Comparison of ENCODE assay signal across 8 cellular contexts in the genomic region with DNA sequence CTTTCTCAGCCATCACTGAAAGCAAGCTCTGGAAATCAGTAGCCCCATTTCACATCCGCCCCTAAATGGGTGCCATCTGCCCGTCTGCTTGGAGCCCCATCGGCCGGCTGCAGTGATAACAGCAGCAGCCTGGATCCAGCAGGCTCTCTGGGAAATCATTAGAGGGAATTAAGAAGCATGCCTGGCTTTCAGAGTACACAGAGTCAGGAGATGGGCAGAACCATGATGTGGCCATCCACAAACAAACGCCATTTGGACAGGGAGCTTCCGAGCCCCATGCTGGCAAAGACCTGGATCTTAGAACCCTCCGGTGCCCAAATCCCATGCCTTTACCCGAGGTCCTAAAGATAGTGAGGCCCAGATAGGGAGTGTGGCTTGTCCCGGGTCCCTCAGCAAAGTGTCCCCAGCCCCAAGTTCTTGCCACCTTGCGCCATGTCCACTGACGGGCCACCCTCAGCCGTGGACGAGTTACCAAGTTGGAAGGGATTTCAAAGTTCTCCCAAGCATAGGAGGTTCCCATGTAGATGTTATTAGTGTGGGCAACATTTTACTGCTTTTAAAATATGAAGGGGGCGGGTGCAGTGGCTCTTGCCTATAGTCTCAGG. TPM values are rescaled to one million over a fixed set of nuclear protein-coding genes. Genes with fewer than 3 reads are reported as not detected.
A peak's percentile ranks its signal among the peaks of the same experiment; 100 is the strongest.
DNase-seq lines count a peak whose midpoint lies in the region; ATAC-seq and TF ChIP-seq lines count a peak whose summit lies in the region.

No MANE protein-coding gene starts in this region.

- H3K27me3 Mint-ChIP-seq in activated CD4-positive, alpha-beta T cell treated with anti-CD3 and anti-CD28 coated beads, Interleukin-2, amount 10 ng/mL, durations not matched to agents 24 days and 14 days, result peaks cover 3% of the 10 kb centered on the region
- H3K27me3 Mint-ChIP-seq in activated naive CD8-positive, alpha-beta T cell treated with anti-CD3 and anti-CD28 coated beads, Interleukin-2, amount 10 ng/mL, durations not matched to agents 7 days and 5 days, result peaks cover 10% of the 10 kb centered on the region

- H3K36me3 ChIP-seq in thoracic aorta, result no peaks in the 10 kb centered on the region

- no peak for TF ChIP-seq CTCF in thoracic aorta (IDR thresholded peaks at IDR 0.05)

- POLR2A ChIA-PET in activated naive CD8-positive, alpha-beta T cell treated with anti-CD3 and anti-CD28 coated beads, Interleukin-2, amount 10 ng/mL, durations not matched to agents 7 days and 5 days (lab: Charles Lee), result interaction anchor here (0.7 to 2.7 kb wide), 12 partner anchors 10 to 210 kb away, joined by 3 to 20 read pairs (median 5); a partner anchor contains a TSS

- DNase-seq in activated CD4-positive, alpha-beta T cell treated with anti-CD3 and anti-CD28 coated beads, Interleukin-2, amount 10 ng/mL, durations not matched to agents 24 days and 14 days, result no peak
- no peak for DNase-seq in activated CD4-positive, alpha-beta T cell treated with anti-CD3 and anti-CD28 coated beads, Interleukin-2, amount 50 U/mL, for 4 hours
- no peak for DNase-seq in activated naive CD8-positive, alpha-beta T cell treated with anti-CD3 and anti-CD28 coated beads, Interleukin-2, amount 10 ng/mL, durations not matched to agents 7 days and 5 days
- DNase-seq in thoracic aorta (ENCODE audit: low spot score) (no peak), NCI-H2081 treated with DMSO at 0.1 percent for 48 hours (lab: John Stamatoyannopoulos, UW) (no peak)
- no peak for DNase-seq in effector CD4-positive, alpha-beta T cell

- peak overlapping the region; percentile 84 for H3K4me3 Mint-ChIP-seq in activated CD4-positive, alpha-beta T cell treated with anti-CD3 and anti-CD28 coated beads, Interleukin-2, amount 10 ng/mL, durations not matched to agents 24 days and 14 days
- peak overlapping the region; percentile 86 for H3K4me3 Mint-ChIP-seq in activated naive CD8-positive, alpha-beta T cell treated with anti-CD3 and anti-CD28 coated beads, Interleukin-2, amount 10 ng/mL, durations not matched to agents 7 days and 5 days

- peaks cover 15 to 37% of the 10 kb centered on the region in 2 donors for H3K4me1 ChIP-seq in thoracic aorta (ENCODE audit: control insufficient read depth in 1 of 2, low read depth in 2 of 2)

- peaks cover 31% of the 10 kb centered on the region for H3K4me1 Mint-ChIP-seq in activated CD4-positive, alpha-beta T cell treated with anti-CD3 and anti-CD28 coated beads, Interleukin-2, amount 10 ng/mL, durations not matched to agents 24 days and 14 days
- peaks cover 30% of the 10 kb centered on the region for H3K4me1 Mint-ChIP-seq in activated naive CD8-positive, alpha-beta T cell treated with anti-CD3 and anti-CD28 coated beads, Interleukin-2, amount 10 ng/mL, durations not matched to agents 7 days and 5 days

- peak overlapping the region; percentile 93 for H3K27ac ChIP-seq in layer of hippocampus (ENCODE audit: low read depth, low read length)
- H3K27ac ChIP-seq in thoracic aorta, result peak overlapping the region; percentile 96 to 97

- H3K9me3 Mint-ChIP-seq in activated CD4-positive, alpha-beta T cell treated with anti-CD3 and anti-CD28 coated beads, Interleukin-2, amount 10 ng/mL, durations not matched to agents 24 days and 14 days, result no peaks in the 10 kb centered on the region
- H3K9me3 Mint-ChIP-seq in activated naive CD8-positive, alpha-beta T cell treated with anti-CD3 and anti-CD28 coated beads, Interleukin-2, amount 10 ng/mL, durations not matched to agents 7 days and 5 days, result no peaks in the 10 kb centered on the region

- peak overlapping the region; percentile 93 for H3K4me3 ChIP-seq in thoracic aorta

- no peak for ATAC-seq in activated naive CD8-positive, alpha-beta T cell treated with anti-CD3 and anti-CD28 coated beads, Interleukin-2, amount 10 ng/mL, durations not matched to agents 7 days and 5 days (ENCODE audit: low read depth)
- ATAC-seq in thoracic aorta (ENCODE audit: insufficient number of reproducible peaks, low FRiP score, low read depth) (no peak), HG02610 (IDR thresholded peaks at IDR 0.05; ENCODE audit: unreplicated experiment) (no peak)

- H3K9me3 ChIP-seq in thoracic aorta, result no peaks in the 10 kb centered on the region

- H3K36me3 Mint-ChIP-seq in activated CD4-positive, alpha-beta T cell treated with anti-CD3 and anti-CD28 coated beads, Interleukin-2, amount 10 ng/mL, durations not matched to agents 24 days and 14 days (ENCODE audit: low read depth), result peaks cover 24% of the 10 kb centered on the region
- H3K36me3 Mint-ChIP-seq in activated naive CD8-positive, alpha-beta T cell treated with anti-CD3 and anti-CD28 coated beads, Interleukin-2, amount 10 ng/mL, durations not matched to agents 7 days and 5 days, result peaks cover 5% of the 10 kb centered on the region

- H3K27ac Mint-ChIP-seq in activated CD4-positive, alpha-beta T cell treated with anti-CD3 and anti-CD28 coated beads, Interleukin-2, amount 10 ng/mL, durations not matched to agents 24 days and 14 days, result peak overlapping the region; percentile 88
- peak overlapping the region; percentile 91 for H3K27ac Mint-ChIP-seq in activated naive CD8-positive, alpha-beta T cell treated with anti-CD3 and anti-CD28 coated beads, Interleukin-2, amount 10 ng/mL, durations not matched to agents 7 days and 5 days

- intact Hi-C loops in activated CD4-positive, alpha-beta T cell treated with anti-CD3 and anti-CD28 coated beads, Interleukin-2, amount 10 ng/mL, durations not matched to agents 24 days and 14 days (cut with micrococcal nuclease), result loop anchor here (2.0 to 10.0 kb wide), 5 partner anchors 53 to 947 kb away; a partner anchor contains a TSS

- H3K27me3 ChIP-seq in layer of hippocampus (ENCODE audit: control insufficient read depth, insufficient read depth, low read length) (no peaks in the 10 kb centered on the region), thoracic aorta (replicated peaks; ENCODE audit: insufficient read depth) (no peaks in the 10 kb centered on the region)

RNA-seq across cellular contexts. Expression of a gene that starts 1.0 kb away (rescaled TPM):
- total RNA-seq in activated CD4-positive, alpha-beta T cell treated with anti-CD3 and anti-CD28 coated beads, Interleukin-2, amount 10 ng/mL, durations not matched to agents 24 days and 14 days, result 163 and 170 TPM in 2 replicates
- 100 to 1,000 TPM; 109 TPM for total RNA-seq in activated naive CD8-positive, alpha-beta T cell treated with anti-CD3 and anti-CD28 coated beads, Interleukin-2, amount 10 ng/mL, durations not matched to agents 7 days and 5 days
- total RNA-seq in thoracic aorta, result 100 to 1,000 TPM; 124 to 146 TPM
